ENCODE assay signal across 20 cellular contexts in the genomic region with DNA sequence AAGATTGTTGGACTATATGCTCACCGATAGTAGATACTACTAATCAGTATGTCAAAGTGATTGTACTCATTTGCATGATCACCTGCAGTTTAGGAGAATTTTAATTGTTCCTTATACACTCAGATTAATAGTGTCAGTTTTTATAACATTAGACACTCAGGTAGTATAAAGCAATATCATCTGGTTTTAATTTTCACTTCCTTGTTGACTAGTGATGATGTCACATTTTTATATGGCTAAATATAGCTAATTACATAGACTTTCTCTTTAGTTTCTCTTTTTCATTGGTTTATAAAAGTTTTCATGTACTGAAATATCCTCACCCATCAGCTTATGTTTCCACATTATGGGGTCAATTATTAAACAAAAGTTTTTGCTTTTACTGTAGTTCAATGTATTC.
"Had no signal": no experiment of that assay in that cellular context is flagged by ENCODE, and none has a peak within 500 bp of the region (broad histone marks: within the 10 kb centered on the region; RNA-seq: fewer than 3 reads in every experiment).

No MANE protein-coding gene starts in this region.

- ATAC-seq: foreskin keratinocyte; naive thymus-derived CD8-positive, alpha-beta T cell; sciatic nerve; stimulated activated memory B cell treated with anti-CD40 and anti-IgM and Interleukin-4, amounts not matched to agents 10 μg/mL and 1 μg/mL and 100 μg/mL, for 72 hours; stimulated activated naive CD8-positive, alpha-beta T cell treated with anti-CD3 and anti-CD28 coated beads, Interleukin-15, amount 100 ng/mL, for 72 hours; upper lobe of right lung had no signal

- H3K79me2 ChIP-seq: hepatocyte had no signal

- H3K4me2 ChIP-seq: hepatocyte had no signal

- H3K36me3 ChIP-seq: esophagus squamous epithelium, neutrophil, spleen, tibial nerve, upper lobe of right lung, vagina had no signal

- H3K27me3 ChIP-seq: esophagus squamous epithelium, foreskin keratinocyte, hepatocyte, neutrophil, spleen, testis, tibial nerve, upper lobe of right lung, vagina had no signal

- H3K27ac ChIP-seq: esophagus squamous epithelium, foreskin keratinocyte, hepatocyte, neutrophil, spleen, testis, tibial nerve, upper lobe of right lung, vagina had no signal

- H3K4me3 ChIP-seq: esophagus squamous epithelium, hepatocyte, spleen, testis, tibial nerve, upper lobe of right lung, vagina had no signal

- DNase-seq: dermis blood vessel endothelial cell; esophagus squamous epithelium; foreskin keratinocyte; head of caudate nucleus; kidney glomerular epithelial cell; naive thymus-derived CD8-positive, alpha-beta T cell; posterior cingulate gyrus; spleen; stimulated activated CD4-positive, alpha-beta T cell treated with anti-CD3 and anti-CD28 coated beads, Interleukin-15, amount 100 ng/mL, for 24 hours; stimulated activated CD4-positive, alpha-beta T cell treated with anti-CD3 and anti-CD28 coated beads, Interleukin-1b, Interleukin-23, amount 100 ng/mL, for 48 hours; stimulated activated CD4-positive, alpha-beta T cell treated with anti-CD3 and anti-CD28 coated beads, Interleukin-4, amount 100 ng/mL, for 24 hours; stimulated activated naive CD8-positive, alpha-beta T cell treated with anti-CD3 and anti-CD28 coated beads, Interleukin-15, amount 100 ng/mL, for 72 hours; testis; upper lobe of right lung had no signal

- H2AFZ ChIP-seq: hepatocyte had no signal

- H3K9me3 ChIP-seq: esophagus squamous epithelium, neutrophil, testis, tibial nerve, upper lobe of right lung, vagina had no signal

- H3K4me1 ChIP-seq: esophagus squamous epithelium, foreskin keratinocyte, spleen, testis, tibial nerve, upper lobe of right lung, vagina had no signal
